In the genomic region with DNA sequence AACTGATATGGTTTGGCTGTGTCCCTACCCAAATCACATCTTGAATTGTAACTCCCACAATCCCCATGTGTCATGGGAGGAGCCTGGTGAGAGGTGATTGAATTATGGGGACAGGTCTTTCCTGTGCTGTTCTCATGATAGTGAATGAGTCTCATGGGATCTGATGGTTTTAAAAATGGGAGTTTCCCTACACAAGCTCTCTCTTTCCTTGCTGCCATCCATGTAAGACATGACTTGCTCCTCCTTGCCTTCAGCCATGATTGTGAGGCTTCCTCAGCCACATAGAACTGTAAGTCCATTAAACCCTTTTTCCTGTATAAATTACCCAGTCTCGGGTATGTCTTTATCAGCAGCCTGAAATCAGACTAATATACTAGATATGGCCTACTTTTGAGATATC, we compare ENCODE assay signal across 9 cellular contexts. TPM values are rescaled to one million over a fixed set of nuclear protein-coding genes. Genes with fewer than 3 reads are reported as not detected.
"Had no signal": no experiment of that assay in that cellular context is flagged by ENCODE, and none has a peak within 500 bp of the region (broad histone marks: within the 10 kb centered on the region; RNA-seq: fewer than 3 reads in every experiment).

No MANE protein-coding gene starts in this region.

RNA-seq across cellular contexts. Expression of a gene that starts 57.9 kb away (rescaled TPM):
- total RNA-seq: activated CD4-positive, alpha-beta T cell treated with anti-CD3 and anti-CD28 coated beads, Interleukin-2, amount 10 ng/mL, durations not matched to agents 7 days and 5 days; activated CD8-positive, alpha-beta T cell treated with anti-CD3 and anti-CD28 coated beads, Interleukin-2, amount 10 ng/mL, durations not matched to agents 7 days and 5 days; activated naive CD4-positive, alpha-beta T cell treated with anti-CD3 and anti-CD28 coated beads for 36 hours; activated naive CD8-positive, alpha-beta T cell treated with anti-CD3 and anti-CD28 coated beads for 36 hours; activated T-cell treated with anti-CD3 and anti-CD28 coated beads, Interleukin-2, amount 50 U/mL, for 4 hours; aorta; MCF 10A; OCI-LY7; Right ventricle myocardium superior had no signal
- polyA plus RNA-seq: aorta had no signal
